Comparison of ENCODE assay signal across 8 cellular contexts in genomic region chr3:98329392-98330124, GRCh38. TPM values are rescaled to one million over a fixed set of nuclear protein-coding genes. Genes with fewer than 3 reads are reported as not detected.
DNase-seq lines count a peak whose midpoint lies in the region; ATAC-seq and TF ChIP-seq lines count a peak whose summit lies in the region.

No MANE protein-coding gene starts in this region.

- TF ChIP-seq CTCF in PC-3 (conservative IDR thresholded peaks at IDR 0.05; ENCODE audit: low read depth, low read length) = peak; percentile 87
- peak; percentile 83 for TF ChIP-seq CTCF in progenitor cell of endocrine pancreas (IDR thresholded peaks at IDR 0.05; ENCODE audit: unreplicated experiment)

- BruUV-seq in PC-3 (replicated peaks; lab: Mats Ljungman, UMichigan) = no TSS peak

- H3K27me3 ChIP-seq in PC-3 (ENCODE audit: low read length) = peaks cover 42% of the 10 kb centered on the region

- ATAC-seq in GM19438 (IDR thresholded peaks at IDR 0.05; ENCODE audit: low read depth, unreplicated experiment) = peak; percentile 81
- ATAC-seq in HG03469 (IDR thresholded peaks at IDR 0.05; ENCODE audit: unreplicated experiment) = peak; percentile 36
- ATAC-seq in PC-3 = peak; percentile 78

- H3K27ac ChIP-seq in PC-3 (ENCODE audit: low read length) = no peak overlapping the region

- peak; percentile 74 for DNase-seq in DMS53 (lab: John Stamatoyannopoulos, UW)
- DNase-seq in PC-3 = peak; percentile 73
- peak; percentile 77 for DNase-seq in activated effector memory CD4-positive, alpha-beta T cell treated with anti-CD3 and anti-CD28 coated beads, Interleukin-2, amount 50 U/mL, for 16 hours
- DNase-seq in globus pallidus (ENCODE audit: low spot score) = peak; percentile 68
- no peak for DNase-seq in progenitor cell of endocrine pancreas (ENCODE audit: low spot score, unreplicated experiment)
- DNase-seq in epidermal melanocyte (ENCODE audit: insufficient read length, low spot score) = no peak

- H3K36me3 ChIP-seq in PC-3 (ENCODE audit: low read depth, low read length) = no peaks in the 10 kb centered on the region

- POLR2A ChIA-PET in PC-3 (lab: Charles Lee; ENCODE audit: unreplicated experiment) = no interaction called here

- H3K9me3 Mint-ChIP-seq in progenitor cell of endocrine pancreas (ENCODE audit: low read depth) = no peaks in the 10 kb centered on the region

- H3K9ac ChIP-seq in PC-3 (ENCODE audit: low read length) = no peak overlapping the region

- H3K4me3 Mint-ChIP-seq in progenitor cell of endocrine pancreas (ENCODE audit: low read depth) = no peak overlapping the region

- 0 out of 2 replicates have a peak, but pooled peaks cover 4% of the 10 kb centered on the region for H3K4me1 ChIP-seq in PC-3 (ENCODE audit: insufficient read depth, low read length)

- intact Hi-C loops in PC-3 (cut with micrococcal nuclease) = loop anchor here (1.0 to 10.0 kb wide), 4 partner anchors 141 to 535 kb away; no protein-coding TSS in a partner anchor

- H3K4me3 ChIP-seq in PC-3 (ENCODE audit: low read length) = no peak overlapping the region

- no peak overlapping the region for H3K4me2 ChIP-seq in PC-3 (ENCODE audit: low read length)

- H3K27me3 Mint-ChIP-seq in progenitor cell of endocrine pancreas = peaks cover 30% of the 10 kb centered on the region

- H3K27ac Mint-ChIP-seq in progenitor cell of endocrine pancreas = no peak overlapping the region

- H3K9me3 ChIP-seq in PC-3 (ENCODE audit: low read length) = no peaks in the 10 kb centered on the region

- H3F3A ChIP-seq in PC-3 (ENCODE audit: low read length, unreplicated experiment) = no peaks in the 10 kb centered on the region

- peaks cover 5% of the 10 kb centered on the region for H3K4me1 Mint-ChIP-seq in progenitor cell of endocrine pancreas (ENCODE audit: low read depth)

- H3K79me2 ChIP-seq in PC-3 (ENCODE audit: low read length) = no peaks in the 10 kb centered on the region

- CTCF ChIA-PET in PC-3 (lab: Charles Lee) = interaction anchor here (0.5 to 0.8 kb wide), 3 partner anchors 24 to 294 kb away, joined by 3 read pairs; no protein-coding TSS in a partner anchor

- H3K9me2 ChIP-seq in PC-3 (replicated peaks; ENCODE audit: low read length) = no peaks in the 10 kb centered on the region

- H2AFZ ChIP-seq in PC-3 (ENCODE audit: low read length) = peak overlapping the region; percentile 32; the same call in 1 of the 2 replicates

- H4K20me1 ChIP-seq in PC-3 (ENCODE audit: low read length) = no peaks in the 10 kb centered on the region

- H3K36me3 Mint-ChIP-seq in progenitor cell of endocrine pancreas (ENCODE audit: insufficient read depth) = no peaks in the 10 kb centered on the region

RNA-seq across cellular contexts. Expression of gene OR5K4, which starts 24.1 kb away (rescaled TPM):
- total RNA-seq in PC-3 (2014; rRNA removed) (not detected in 2 replicates), progenitor cell of endocrine pancreas (not detected in 2 replicates)

RNA-seq across cellular contexts. Expression of gene OR5H2, which starts 47.3 kb away (rescaled TPM):
- total RNA-seq in PC-3 (2014; rRNA removed) = not detected in 2 replicates
- not detected in 2 replicates for total RNA-seq in progenitor cell of endocrine pancreas

Comparison
In these comparisons a context has a peak if more than half of its experiments do, and no peak if none do; other contexts are left out.
1. DNase-seq: peak in DMS53 (single experiment), PC-3 (single experiment), activated effector memory CD4-positive, alpha-beta T cell treated with anti-CD3 and anti-CD28 coated beads, Interleukin-2, amount 50 U/mL, for 16 hours (single experiment) and globus pallidus (single experiment); none in progenitor cell of endocrine pancreas (single experiment) and epidermal melanocyte (single experiment).
2. Peak in every context shown above with its lines, with median percentiles within 50 percentile points of each other: ATAC-seq.